Comparison of ENCODE assay signal across 8 cellular contexts in the genomic region with DNA sequence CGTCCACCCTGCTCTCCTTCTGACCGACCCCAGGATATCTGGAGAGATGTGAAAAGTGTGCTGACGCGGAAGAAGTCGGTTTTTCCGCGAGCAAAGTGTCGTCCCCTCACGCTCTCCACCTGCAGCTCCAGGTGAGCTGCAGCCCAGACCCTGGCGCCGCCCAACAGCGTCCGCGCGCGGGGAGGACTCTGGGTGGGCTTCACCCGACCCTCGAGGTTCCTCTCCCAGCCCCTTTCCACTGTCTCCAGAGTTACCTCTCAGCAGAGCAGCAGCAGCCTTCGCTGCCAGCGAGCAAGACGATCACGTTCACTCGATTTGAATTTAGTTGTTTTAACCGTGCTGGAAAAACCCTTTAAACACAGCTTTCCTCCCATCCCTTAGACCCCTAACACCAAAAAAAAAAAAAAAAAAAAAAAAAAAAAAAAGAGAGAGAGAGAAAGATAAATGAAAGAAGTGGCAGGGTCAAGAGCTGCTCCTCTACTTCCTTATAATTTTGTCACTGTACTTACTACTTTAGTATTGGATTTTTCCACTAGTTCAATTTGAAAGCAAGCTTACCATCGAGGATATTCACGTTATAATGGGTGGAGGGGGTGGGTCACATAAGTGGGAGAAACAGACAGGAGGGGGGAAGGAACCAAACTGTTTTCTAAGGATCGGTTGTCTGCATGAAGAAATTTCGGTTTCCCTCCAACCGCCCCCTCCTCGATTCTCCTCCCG. TPM values are rescaled to one million over a fixed set of nuclear protein-coding genes. Genes with fewer than 3 reads are reported as not detected.
DNase-seq lines count a peak whose midpoint lies in the region; ATAC-seq and TF ChIP-seq lines count a peak whose summit lies in the region.

No MANE protein-coding gene starts in this region.

- peaks cover 2% of the 10 kb centered on the region for H3K36me3 Mint-ChIP-seq in activated naive CD4-positive, alpha-beta T cell treated with anti-CD3 and anti-CD28 coated beads for 36 hours (ENCODE audit: low read depth)
- no peaks in the 10 kb centered on the region for H3K36me3 Mint-ChIP-seq in activated naive CD8-positive, alpha-beta T cell

- H3K27ac Mint-ChIP-seq in activated naive CD4-positive, alpha-beta T cell treated with anti-CD3 and anti-CD28 coated beads for 36 hours: peak overlapping the region; percentile 79
- H3K27ac Mint-ChIP-seq in activated naive CD8-positive, alpha-beta T cell: peak overlapping the region; percentile 90

- in situ Hi-C loops in gastrocnemius medialis (cut with MboI; ENCODE audit: low sequenced_read_pairs in 4 of 4): loop anchor here in 1 of 4 donors (25.0 kb wide), 1 partner anchor 94 kb away; no protein-coding TSS in a partner anchor

- no peak for DNase-seq in activated naive CD4-positive, alpha-beta T cell treated with anti-CD3 and anti-CD28 coated beads for 36 hours
- DNase-seq in activated naive CD4-positive, alpha-beta T cell treated with Interleukin-2 at 50 U/mL for 16 hours: no peak
- DNase-seq in right atrium auricular region (ENCODE audit: low spot score) (no peak), gastrocnemius medialis (no peak), NCI-H1694 treated with DMSO at 0.1 percent for 48 hours (lab: John Stamatoyannopoulos, UW) (no peak), COR-L47 (lab: John Stamatoyannopoulos, UW) (no peak)

- peak; percentile 5 for ATAC-seq in HG03432 (IDR thresholded peaks at IDR 0.05; ENCODE audit: unreplicated experiment)
- ATAC-seq in gastrocnemius medialis: peak; percentile 1 to 7

- peaks cover 48% of the 10 kb centered on the region for H3K4me1 Mint-ChIP-seq in activated naive CD4-positive, alpha-beta T cell treated with anti-CD3 and anti-CD28 coated beads for 36 hours (ENCODE audit: low read depth)
- H3K4me1 Mint-ChIP-seq in activated naive CD8-positive, alpha-beta T cell (ENCODE audit: low read depth): peaks cover 54% of the 10 kb centered on the region

- H3K9me3 Mint-ChIP-seq in activated naive CD4-positive, alpha-beta T cell treated with anti-CD3 and anti-CD28 coated beads for 36 hours: no peaks in the 10 kb centered on the region
- no peaks in the 10 kb centered on the region for H3K9me3 Mint-ChIP-seq in activated naive CD8-positive, alpha-beta T cell (ENCODE audit: low read depth)

- CTCF ChIA-PET in activated naive CD4-positive, alpha-beta T cell treated with anti-CD3 and anti-CD28 coated beads for 36 hours (lab: Charles Lee): interaction anchor here (1.1 kb wide), 1 partner anchor 383 kb away, joined by 3 read pairs; no protein-coding TSS in a partner anchor

- H3K9me3 ChIP-seq in right atrium auricular region: no peaks in the 10 kb centered on the region
- H3K9me3 ChIP-seq in gastrocnemius medialis: no peaks in the 10 kb centered on the region

- TF ChIP-seq CTCF in right atrium auricular region (IDR thresholded peaks at IDR 0.05) (no peak), gastrocnemius medialis (IDR thresholded peaks at IDR 0.05 in 4 of 5, conservative IDR thresholded peaks at IDR 0.05 in 1 of 5) (no peak)

- H3K27me3 ChIP-seq in right atrium auricular region: no peaks in the 10 kb centered on the region
- no peaks in the 10 kb centered on the region for H3K27me3 ChIP-seq in gastrocnemius medialis

- intact Hi-C loops in activated naive CD4-positive, alpha-beta T cell treated with anti-CD3 and anti-CD28 coated beads for 36 hours (cut with micrococcal nuclease): loop anchor here (1.0 to 5.0 kb wide), 12 partner anchors 9 to 826 kb away; a partner anchor contains a TSS
- intact Hi-C loops in gastrocnemius medialis (cut with DNase I; ENCODE audit: low total_unique reads): loop anchor here (1.0 to 10.0 kb wide), 8 partner anchors 66 to 761 kb away; a partner anchor contains a TSS

- H3K4me3 Mint-ChIP-seq in activated naive CD4-positive, alpha-beta T cell treated with anti-CD3 and anti-CD28 coated beads for 36 hours: peak overlapping the region; percentile 96
- peak overlapping the region; percentile 98 for H3K4me3 Mint-ChIP-seq in activated naive CD8-positive, alpha-beta T cell

- H3K27me3 Mint-ChIP-seq in activated naive CD4-positive, alpha-beta T cell treated with anti-CD3 and anti-CD28 coated beads for 36 hours (ENCODE audit: low read depth): no peaks in the 10 kb centered on the region
- no peaks in the 10 kb centered on the region for H3K27me3 Mint-ChIP-seq in activated naive CD8-positive, alpha-beta T cell

- H3K4me1 ChIP-seq in right atrium auricular region (peaks cover 0 to 46% of the 10 kb centered on the region in 2 donors), gastrocnemius medialis (peaks cover 10 to 34% of the 10 kb centered on the region in 2 donors)

- TF ChIP-seq POLR2A in gastrocnemius medialis (IDR thresholded peaks at IDR 0.05): no peak

- H3K4me3 ChIP-seq in right atrium auricular region (peak overlapping the region; percentile 88), gastrocnemius medialis (peak overlapping the region; percentile 94 to 100 (median 97))

- H3K36me3 ChIP-seq in right atrium auricular region: no peaks in the 10 kb centered on the region
- H3K36me3 ChIP-seq in gastrocnemius medialis: no peaks in the 10 kb centered on the region

- H3K27ac ChIP-seq in right atrium auricular region (peak overlapping the region; percentile 93 to 97), gastrocnemius medialis (peak overlapping the region; percentile 97 to 98 (median 98))

RNA-seq across cellular contexts. Expression of a gene that starts 0.8 kb away (rescaled TPM):
- total RNA-seq in activated naive CD4-positive, alpha-beta T cell treated with anti-CD3 and anti-CD28 coated beads for 36 hours: 1 to 10 TPM; 5.3 to 6.1 TPM
- 10 to 100 TPM; 15.7 to 39.9 TPM for total RNA-seq in right atrium auricular region
- 10 to 100 TPM in 1 of 4 donors, 1 to 10 TPM in 3; 5.6 to 10.4 (median 8.1) TPM for total RNA-seq in gastrocnemius medialis
